8 cellular contexts compared by ENCODE assay signal in genomic region chr3:51500632-51501131, GRCh38. TPM values are rescaled to one million over a fixed set of nuclear protein-coding genes. Genes with fewer than 3 reads are reported as not detected.
DNase-seq lines count a peak whose midpoint lies in the region; ATAC-seq, FAIRE-seq and TF ChIP-seq lines count a peak whose summit lies in the region.

No MANE protein-coding gene starts in this region.

- H3K9me3 Mint-ChIP-seq in WTC11, result no peaks in the 10 kb centered on the region

- H3K36me3 ChIP-seq in gastrocnemius medialis, result no peaks in the 10 kb centered on the region

- POLR2A ChIA-PET in WTC11 (lab: Charles Lee), result interaction anchor here (0.6 to 2.2 kb wide), 10 partner anchors 26 to 826 kb away, joined by 3 to 13 read pairs (median 6); partner anchors contain the start of genes DOCK3 and GRM2

- H3K27me3 Mint-ChIP-seq in WTC11 (ENCODE audit: low read depth), result no peaks in the 10 kb centered on the region

- H3K27me3 ChIP-seq in gastrocnemius medialis, result no peaks in the 10 kb centered on the region

- 0 out of 2 replicates have a peak, but pooled peaks cover 5% of the 10 kb centered on the region for H3K4me1 Mint-ChIP-seq in WTC11

- CTCF ChIA-PET in WTC11 (lab: Charles Lee), result interaction anchor here (0.7 to 5.7 kb wide), 21 partner anchors 9 to 884 kb away, joined by 3 to 198 read pairs (median 5); partner anchors contain the start of genes RAD54L2, RBM15B and TEX264

- intact Hi-C loops in gastrocnemius medialis (cut with DNase I; ENCODE audit: low total_unique reads), result loop anchor here (2.0 kb wide), 1 partner anchor 38 kb away; the partner anchor contains the start of gene RAD54L2

- H3K4me3 Mint-ChIP-seq in WTC11, result peak overlapping the region; percentile 94

- FAIRE-seq in urothelium cell line (lab: Jason Lieb, UNC), result no peak

- peak overlapping the region; percentile 93 to 98 (median 96) for H3K27ac ChIP-seq in gastrocnemius medialis

- no peak for TF ChIP-seq CTCF in GM12875 (IDR thresholded peaks at IDR 0.05; ENCODE audit: borderline replicate concordance, insufficient read depth, low read depth, low read length)
- no peak for TF ChIP-seq CTCF in WTC11 (IDR thresholded peaks at IDR 0.05)
- no peak for TF ChIP-seq CTCF in gastrocnemius medialis (IDR thresholded peaks at IDR 0.05 in 4 of 5, conservative IDR thresholded peaks at IDR 0.05 in 1 of 5)
- no peak for TF ChIP-seq CTCF in GM13977 (IDR thresholded peaks at IDR 0.05; ENCODE audit: extremely low read depth, insufficient read depth, missing control alignments)

- H3K36me3 Mint-ChIP-seq in WTC11, result no peaks in the 10 kb centered on the region

- peak; percentile 12 for DNase-seq in WTC11 (ENCODE audit: low spot score)
- DNase-seq in globus pallidus (ENCODE audit: low spot score), result peak; percentile 1
- peak in 1 of 2 donors; percentile 26 for DNase-seq in gastrocnemius medialis
- DNase-seq in NCI-H146 treated with DMSO at 0.1 percent for 48 hours (lab: John Stamatoyannopoulos, UW; ENCODE audit: unreplicated experiment), result no peak
- no peak for DNase-seq in GM13977 (ENCODE audit: low spot score)
- DNase-seq in EL, result no peak
- no peak for DNase-seq in urothelium cell line (ENCODE audit: low spot score)

- ATAC-seq in WTC11 (no peak), gastrocnemius medialis (no peak)

- in situ Hi-C loops in gastrocnemius medialis (cut with MboI; ENCODE audit: low sequenced_read_pairs in 4 of 4), result loop anchor here (5.0 to 10.0 kb wide), 5 partner anchors 167 to 886 kb away; partner anchors contain the start of genes CISH (in 1 of the 4) and MAPKAPK3 (in 1 of the 4)
- in situ Hi-C loops in GM13977 (cut with MboI; ENCODE audit: low pct_unique_long_range_greater_than_20kb, low sequenced_read_pairs, unreplicated experiment), result loop anchor here (10.0 kb wide), 2 partner anchors 164 to 294 kb away; no protein-coding TSS in a partner anchor

- no peak for TF ChIP-seq POLR2A in gastrocnemius medialis (IDR thresholded peaks at IDR 0.05)

- H3K4me1 ChIP-seq in gastrocnemius medialis, result peaks cover 9% of the 10 kb centered on the region in 2 donors

- H3K27ac Mint-ChIP-seq in WTC11, result peak overlapping the region; percentile 95

- H3K9me3 ChIP-seq in gastrocnemius medialis, result no peaks in the 10 kb centered on the region

- H3K4me3 ChIP-seq in GM12875 (ENCODE audit: low read depth, low read length), result peak overlapping the region; percentile 36
- H3K4me3 ChIP-seq in gastrocnemius medialis, result peak overlapping the region; percentile 32 to 78 (median 56)

TF ChIP-seq in WTC11, 78 proteins besides CTCF, POLR2A, EP300 and RAD21:
- TF ChIP-seq ZNF121 (CRISPR knock-in tag; IDR thresholded peaks at IDR 0.05) (peak; percentile 76), TEAD1 (CRISPR knock-in tag; IDR thresholded peaks at IDR 0.05) (no peak)
TF ChIP-seq in WTC11: peak in this region for 1.

RNA-seq across cellular contexts. Expression of gene DCAF1, which starts 0.9 kb away (rescaled TPM):
- 22.7 to 23.2 TPM (median 22.9 TPM) in 3 replicates for total RNA-seq in WTC11 (2021)
- total RNA-seq in gastrocnemius medialis, result 10 to 100 TPM; 23.0 to 28.9 (median 26.7) TPM

RNA-seq across cellular contexts. Expression of gene RAD54L2, which starts 37.8 kb away (rescaled TPM):
- total RNA-seq in WTC11 (2021), result 29.5 to 32.3 TPM (median 30.9 TPM) in 3 replicates
- 10 to 100 TPM in 3 of 4 donors, 1 to 10 TPM in 1; 8.8 to 11.2 (median 10.4) TPM for total RNA-seq in gastrocnemius medialis

Comparison
In these comparisons a context has a peak if more than half of its experiments do, and no peak if none do; other contexts are left out.
1. DNase-seq: peak in WTC11 (single experiment) and globus pallidus (single experiment); none in NCI-H146 treated with DMSO at 0.1 percent for 48 hours (single experiment), GM13977 (single experiment), EL (single experiment) and urothelium cell line (single experiment).